3 cellular contexts compared by ENCODE assay signal in the genomic region with DNA sequence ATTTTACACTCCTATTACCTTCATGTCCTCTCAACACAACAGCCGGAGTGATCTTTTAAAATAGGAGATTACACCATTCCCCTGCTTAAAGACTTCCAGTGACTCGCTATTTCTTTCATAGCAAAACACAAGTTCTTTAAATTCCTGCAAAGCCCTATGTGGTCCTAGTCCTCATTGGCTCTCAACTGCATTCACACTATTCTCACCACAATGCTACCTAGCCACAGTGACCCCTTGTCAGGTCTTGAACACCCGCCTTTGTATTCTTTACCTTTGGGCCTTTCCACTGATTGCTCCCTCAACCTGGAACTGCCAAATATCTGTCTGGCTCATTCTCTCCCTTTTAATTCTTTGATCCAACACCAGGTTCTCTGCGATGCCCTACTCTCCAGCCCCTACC.
"Had no signal": no experiment of that assay in that cellular context is flagged by ENCODE, and none has a peak within 500 bp of the region (broad histone marks: within the 10 kb centered on the region; RNA-seq: fewer than 3 reads in every experiment).

No MANE protein-coding gene starts in this region.

- DNase-seq: GDM1, GF-D8 had no signal

- H3K4me3 ChIP-seq: GM12878 had no signal

- ATAC-seq: GM12878 had no signal
